In genomic region chr11:102272047-102272824, GRCh38 we compare ENCODE assay signal across 1 cellular context.
TF ChIP-seq lines count a peak whose summit lies in the region.

No MANE protein-coding gene starts in this region.

TF ChIP-seq in HepG2, 621 proteins besides CTCF, POLR2A, EP300 and RAD21 (continued from another document and continues in another):
- TF ChIP-seq ZNF407 (CRISPR knock-in tag; IDR thresholded peaks at IDR 0.05; ENCODE audit: not compliant biosample characterization) (no peak), GTF3A (CRISPR knock-in tag; conservative IDR thresholded peaks at IDR 0.05) (peak; percentile 70; the same call in 1 of the 2 replicates), FOXO4 (CRISPR knock-in tag; conservative IDR thresholded peaks at IDR 0.05) (no peak), HES4 (CRISPR knock-in tag; IDR thresholded peaks at IDR 0.05; ENCODE audit: borderline replicate concordance) (no peak), ZNF225 (CRISPR knock-in tag; IDR thresholded peaks at IDR 0.05) (no peak), RBM39 (IDR thresholded peaks at IDR 0.05; ENCODE audit: low read depth, low read length, poor library complexity, severe bottlenecking) (no peak), MED1 (CRISPR knock-in tag; IDR thresholded peaks at IDR 0.05) (peak; percentile 80), ZNF878 (CRISPR knock-in tag; IDR thresholded peaks at IDR 0.05) (no peak; the same call in 1 of the 2 replicates), ZNF563 (CRISPR knock-in tag; IDR thresholded peaks at IDR 0.05) (no peak), NFYC (CRISPR knock-in tag; IDR thresholded peaks at IDR 0.05) (no peak), ZNF704 (CRISPR knock-in tag; IDR thresholded peaks at IDR 0.05; ENCODE audit: borderline replicate concordance) (no peak), HNRNPLL (IDR thresholded peaks at IDR 0.05; ENCODE audit: low read depth, low read length, poor library complexity, severe bottlenecking) (no peak), CBFB (CRISPR knock-in tag; IDR thresholded peaks at IDR 0.05) (no peak), E2F2 (CRISPR knock-in tag; IDR thresholded peaks at IDR 0.05; ENCODE audit: borderline replicate concordance) (no peak), RFX3 (CRISPR knock-in tag; IDR thresholded peaks at IDR 0.05) (no peak), LCORL (IDR thresholded peaks at IDR 0.05) (0 out of 2 replicates have a peak, but pooled peaks have one; percentile 32), LCORL (CRISPR knock-in tag; IDR thresholded peaks at IDR 0.05) (peak; percentile 47; the same call in 1 of the 2 replicates), ZNF503 (CRISPR knock-in tag; IDR thresholded peaks at IDR 0.05) (peak; percentile 62; the same call in 1 of the 2 replicates), ZBTB33 (CRISPR knock-in tag; IDR thresholded peaks at IDR 0.05) (no peak), ZMYM3 (CRISPR knock-in tag; IDR thresholded peaks at IDR 0.05) (no peak), ZNF720 (CRISPR knock-in tag; IDR thresholded peaks at IDR 0.05) (no peak), TOPORS (CRISPR knock-in tag; IDR thresholded peaks at IDR 0.05) (no peak), THAP8 (CRISPR knock-in tag; IDR thresholded peaks at IDR 0.05; ENCODE audit: borderline replicate concordance) (no peak), CREM (IDR thresholded peaks at IDR 0.05) (peak; percentile 69; the same call in 1 of the 2 replicates), CREM (CRISPR knock-in tag; IDR thresholded peaks at IDR 0.05) (no peak), HNF4G (IDR thresholded peaks at IDR 0.05; ENCODE audit: borderline replicate concordance, low read depth, low read length) (peak; percentile 22; the same call in 1 of the 2 replicates), HNF4G (CRISPR knock-in tag; IDR thresholded peaks at IDR 0.05; ENCODE audit: borderline replicate concordance, low read depth) (no peak), FOXA1 (IDR thresholded peaks at IDR 0.05) (no peak), FOXA1 (CRISPR knock-in tag; IDR thresholded peaks at IDR 0.05) (0 out of 2 replicates have a peak, but pooled peaks have one; percentile 17), REPIN1 (CRISPR knock-in tag; IDR thresholded peaks at IDR 0.05; ENCODE audit: borderline replicate concordance, low read depth) (0 out of 2 replicates have a peak, but pooled peaks have one; percentile 34), MBNL3 (CRISPR knock-in tag; conservative IDR thresholded peaks at IDR 0.05) (no peak), RAD51 (IDR thresholded peaks at IDR 0.05; ENCODE audit: borderline replicate concordance) (no peak), ZNF614 (CRISPR knock-in tag; IDR thresholded peaks at IDR 0.05; ENCODE audit: borderline replicate concordance) (peak; percentile 43; the same call in 1 of the 2 replicates), ZNF790 (CRISPR knock-in tag; IDR thresholded peaks at IDR 0.05; ENCODE audit: borderline replicate concordance) (no peak), ZNF775 (CRISPR knock-in tag; IDR thresholded peaks at IDR 0.05; ENCODE audit: borderline replicate concordance) (no peak), ETV5 (CRISPR knock-in tag; IDR thresholded peaks at IDR 0.05; ENCODE audit: borderline replicate concordance) (peak; percentile 15; the same call in 1 of the 2 replicates), ASH2L (IDR thresholded peaks at IDR 0.05; ENCODE audit: insufficient read length, low read depth, low read length) (no peak), ZNF30 (CRISPR knock-in tag; IDR thresholded peaks at IDR 0.05) (no peak), HMGXB4 (CRISPR knock-in tag; IDR thresholded peaks at IDR 0.05; ENCODE audit: borderline replicate concordance in 1 of 2, low read depth in 1 of 2) (0 out of 4 replicates have a peak, but pooled peaks of 1 of the 2 experiments have one; percentile 17), ZNF280B (CRISPR knock-in tag; IDR thresholded peaks at IDR 0.05; ENCODE audit: borderline replicate concordance) (no peak), ZNF20 (CRISPR knock-in tag; IDR thresholded peaks at IDR 0.05) (no peak)
